ENCODE assay signal across 10 cellular contexts in the genomic region with DNA sequence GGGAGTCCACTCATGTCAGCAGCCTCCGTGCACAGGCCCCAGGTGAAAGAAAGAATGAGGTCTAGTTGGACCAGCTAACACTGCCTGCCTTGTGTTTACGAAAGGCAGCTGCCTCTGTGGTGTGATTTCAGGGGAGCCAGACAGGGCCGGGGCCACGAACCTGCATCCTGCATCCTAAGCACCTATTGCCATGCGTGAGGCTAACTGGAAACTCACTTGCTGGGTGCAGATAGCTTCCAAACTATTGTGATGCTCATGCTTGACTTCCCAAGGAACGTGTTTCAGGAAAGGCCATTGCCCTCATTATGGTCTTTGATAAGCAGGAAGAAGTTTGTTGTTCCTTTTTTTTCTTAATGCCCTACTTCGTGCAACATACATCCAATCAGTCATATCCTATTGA. TPM values are rescaled to one million over a fixed set of nuclear protein-coding genes. Genes with fewer than 3 reads are reported as not detected.
A peak's percentile ranks its signal among the peaks of the same experiment; 100 is the strongest.
DNase-seq lines count a peak whose midpoint lies in the region; ATAC-seq, FAIRE-seq and TF ChIP-seq lines count a peak whose summit lies in the region.
"Had no signal": no experiment of that assay in that cellular context is flagged by ENCODE, and none has a peak within 500 bp of the region (broad histone marks: within the 10 kb centered on the region; RNA-seq: fewer than 3 reads in every experiment).

No MANE protein-coding gene starts in this region.

- H3K4me3 Mint-ChIP-seq in activated CD4-positive, alpha-beta T cell treated with anti-CD3 and anti-CD28 coated beads, Interleukin-2, amount 10 ng/mL, durations not matched to agents 7 days and 5 days: peak overlapping the region; percentile 99

- CTCF ChIA-PET in activated CD4-positive, alpha-beta T cell treated with anti-CD3 and anti-CD28 coated beads, Interleukin-2, amount 10 ng/mL, durations not matched to agents 7 days and 5 days (lab: Charles Lee): interaction anchor here (0.7 to 1.6 kb wide), 5 partner anchors 10 to 212 kb away, joined by 3 to 10 read pairs (median 3); no protein-coding TSS in a partner anchor

- no peak for ATAC-seq in GM21526 (IDR thresholded peaks at IDR 0.05; ENCODE audit: low FRiP score, unreplicated experiment)
- ATAC-seq: heart right ventricle had no signal

- peaks cover 40% of the 10 kb centered on the region for H3K4me1 Mint-ChIP-seq in activated CD4-positive, alpha-beta T cell treated with anti-CD3 and anti-CD28 coated beads, Interleukin-2, amount 10 ng/mL, durations not matched to agents 7 days and 5 days

- DNase-seq in GM06990 (ENCODE audit: extremely low read depth, insufficient read length): no peak
- DNase-seq in activated CD4-positive, alpha-beta T cell treated with anti-CD3 and anti-CD28 coated beads, Interleukin-2, amount 10 ng/mL, durations not matched to agents 7 days and 5 days: peak; percentile 29
- no peak for DNase-seq in dorsolateral prefrontal cortex
- no peak for DNase-seq in GOT3 (lab: John Stamatoyannopoulos, UW)
- DNase-seq in urothelium cell line (ENCODE audit: low spot score): no peak
- DNase-seq in glomerular visceral epithelial cell (ENCODE audit: extremely low spot score): no peak
- DNase-seq: heart right ventricle, small intestine had no signal

- FAIRE-seq in urothelium cell line (lab: Jason Lieb, UNC): no peak
- FAIRE-seq: small intestine had no signal

- POLR2A ChIA-PET in activated CD4-positive, alpha-beta T cell treated with anti-CD3 and anti-CD28 coated beads, Interleukin-2, amount 10 ng/mL, durations not matched to agents 7 days and 5 days (lab: Charles Lee): interaction anchor here (0.6 to 0.7 kb wide), 2 partner anchors 16 to 60 kb away, joined by 3 to 6 read pairs; no protein-coding TSS in a partner anchor

- H3K27me3 ChIP-seq in GM06990 (replicated peaks; ENCODE audit: control insufficient read depth, insufficient read depth, low read length): no peaks in the 10 kb centered on the region
- H3K27me3 ChIP-seq in dorsolateral prefrontal cortex: no peaks in the 10 kb centered on the region
- H3K27me3 ChIP-seq: heart right ventricle had no signal

- H3K36me3 Mint-ChIP-seq in activated CD4-positive, alpha-beta T cell treated with anti-CD3 and anti-CD28 coated beads, Interleukin-2, amount 10 ng/mL, durations not matched to agents 7 days and 5 days (ENCODE audit: low read depth): peaks cover 40% of the 10 kb centered on the region

- no peaks in the 10 kb centered on the region for H3K27me3 Mint-ChIP-seq in activated CD4-positive, alpha-beta T cell treated with anti-CD3 and anti-CD28 coated beads, Interleukin-2, amount 10 ng/mL, durations not matched to agents 7 days and 5 days

- H3K4me3 ChIP-seq in GM06990 (replicated peaks; ENCODE audit: low read depth, low read length) (peak overlapping the region; percentile 84), dorsolateral prefrontal cortex (peak overlapping the region in 26 of 59 donors; percentile 2 to 99 (median 32)), skin epidermis (peak overlapping the region in 1 of 7 experiments; percentile 64)

- H3K9me3 Mint-ChIP-seq in activated CD4-positive, alpha-beta T cell treated with anti-CD3 and anti-CD28 coated beads, Interleukin-2, amount 10 ng/mL, durations not matched to agents 7 days and 5 days: peaks cover 5% of the 10 kb centered on the region

- intact Hi-C loops in dorsolateral prefrontal cortex (cut with DNase I): loop anchor here in 1 of 2 donors (5.0 to 10.0 kb wide), 2 partner anchors 36 to 62 kb away; no protein-coding TSS in a partner anchor

- H3K36me3 ChIP-seq in GM06990 (ENCODE audit: control insufficient read depth, insufficient read depth, low read length): no peaks in the 10 kb centered on the region

- TF ChIP-seq CTCF in GM06990 (IDR thresholded peaks at IDR 0.05; ENCODE audit: insufficient read depth, low read length, poor library complexity, severe bottlenecking) (no peak), dorsolateral prefrontal cortex (IDR thresholded peaks at IDR 0.05 in 54 of 56, conservative IDR thresholded peaks at IDR 0.05 in 2 of 56; ENCODE audit: low read depth in 1 of 56, partially characterized antibody in 56 of 56) (no peak)

- peak overlapping the region; percentile 79 for H3K27ac Mint-ChIP-seq in activated CD4-positive, alpha-beta T cell treated with anti-CD3 and anti-CD28 coated beads, Interleukin-2, amount 10 ng/mL, durations not matched to agents 7 days and 5 days

- peak overlapping the region; percentile 78 to 100 (median 98) for H3K27ac ChIP-seq in dorsolateral prefrontal cortex
- H3K27ac ChIP-seq in skin epidermis: peak overlapping the region in 13 of 21 experiments; percentile 0 to 100 (median 97)

RNA-seq across cellular contexts. Expression of gene IRF2, which starts 2.3 kb away (rescaled TPM):
- total RNA-seq in activated CD4-positive, alpha-beta T cell treated with anti-CD3 and anti-CD28 coated beads, Interleukin-2, amount 10 ng/mL, durations not matched to agents 7 days and 5 days: 10 to 100 TPM; 82.1 to 84.3 TPM
- total RNA-seq in dorsolateral prefrontal cortex: 10 to 100 TPM; 18.8 to 61.7 (median 33.1) TPM
